ENCODE assay signal across 16 cellular contexts in the genomic region with DNA sequence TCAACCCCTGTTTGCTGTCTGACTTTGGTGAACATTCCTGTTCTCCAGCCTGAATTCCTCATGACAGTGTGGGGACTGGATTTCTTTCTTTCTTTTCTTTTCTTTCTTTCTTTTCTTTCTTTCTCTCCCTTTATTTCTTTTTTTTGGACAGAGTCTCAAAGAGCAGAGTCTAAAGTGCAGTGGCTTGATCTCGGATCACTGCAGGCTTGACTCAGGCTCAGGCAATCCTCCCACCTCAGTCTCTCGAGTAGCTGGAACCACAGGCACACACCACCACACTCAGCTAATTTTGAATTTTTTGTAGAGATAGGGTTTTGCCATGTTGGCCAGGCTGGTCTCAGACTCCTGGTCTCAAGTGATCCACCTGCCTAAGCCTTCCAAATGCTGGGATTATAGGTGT.
DNase-seq lines count a peak whose midpoint lies in the region; TF ChIP-seq lines count a peak whose summit lies in the region.
"Had no signal": no experiment of that assay in that cellular context is flagged by ENCODE, and none has a peak within 500 bp of the region (broad histone marks: within the 10 kb centered on the region; RNA-seq: fewer than 3 reads in every experiment).

No MANE protein-coding gene starts in this region.

- POLR2A ChIA-PET in activated CD4-positive, alpha-beta T cell treated with anti-CD3 and anti-CD28 coated beads, Interleukin-2, amount 10 ng/mL, durations not matched to agents 7 days and 5 days (lab: Charles Lee) = no interaction called here

- peaks cover 10% of the 10 kb centered on the region for H3K9me3 ChIP-seq in endodermal cell (ENCODE audit: control insufficient read depth, low read length)
- no peaks in the 10 kb centered on the region for H3K9me3 ChIP-seq in ascending aorta
- H3K9me3 ChIP-seq in stomach = no peaks in the 10 kb centered on the region
- H3K9me3 ChIP-seq: Peyer's patch had no signal

- intact Hi-C loops in ascending aorta (cut with DNase I) (no loop called here), stomach (cut with DNase I; ENCODE audit: low total_unique reads) (no loop called here)

- H3K4me3 Mint-ChIP-seq in T-helper 1 cell treated with Interleukin-12 subunit alpha and Interleukin-12 subunit beta and Interleukin-4 antibody, amounts not matched to agents 30 μg/mL and 1 μg/mL, for 36 hours = no peak overlapping the region
- no peak overlapping the region for H3K4me3 Mint-ChIP-seq in endodermal cell
- H3K4me3 Mint-ChIP-seq in nephron progenitor cell = peak overlapping the region; percentile 57
- H3K4me3 Mint-ChIP-seq in activated CD4-positive, alpha-beta T cell treated with anti-CD3 and anti-CD28 coated beads, Interleukin-2, amount 10 ng/mL, durations not matched to agents 7 days and 5 days = no peak overlapping the region
- H3K4me3 Mint-ChIP-seq: HFFc6 had no signal

- H3K27ac ChIP-seq in endodermal cell (ENCODE audit: low read depth, low read length) (peak overlapping the region; percentile 71), ascending aorta (no peak overlapping the region), stomach (no peak overlapping the region)
- H3K27ac ChIP-seq: GM23248 had no signal

- WGBS in endodermal cell (ENCODE audit: insufficient coverage in 1 of 2, insufficient read length in 1 of 2), 2 experiments = 83 to 100% methylated on average over 1 to 2 of the region's 2 CpGs
- 86 to 96% (median 90%) methylated on average over 2 of the region's 2 CpGs for WGBS in stomach, 5 donors

- no peak overlapping the region for H3K9ac ChIP-seq in endodermal cell (ENCODE audit: extremely low read depth, low read length, poor library complexity, severe bottlenecking)
- H3K9ac ChIP-seq: GM23248 had no signal

- CTCF ChIA-PET in activated CD4-positive, alpha-beta T cell treated with anti-CD3 and anti-CD28 coated beads, Interleukin-2, amount 10 ng/mL, durations not matched to agents 7 days and 5 days (lab: Charles Lee) = interaction anchor here (1.0 kb wide), 1 partner anchor 9 kb away, joined by 3 read pairs; no protein-coding TSS in a partner anchor

- no peaks in the 10 kb centered on the region for H3K27me3 ChIP-seq in endodermal cell (ENCODE audit: control insufficient read depth, insufficient read depth, low read length, poor library complexity, severe bottlenecking)
- H3K27me3 ChIP-seq in ascending aorta = no peaks in the 10 kb centered on the region
- peaks cover 0 to 5% (median 0%) of the 10 kb centered on the region in 3 donors for H3K27me3 ChIP-seq in stomach
- H3K27me3 ChIP-seq: Peyer's patch had no signal

- no peak for DNase-seq in T-helper 1 cell
- DNase-seq in endodermal cell = no peak
- no peak for DNase-seq in nephron progenitor cell
- DNase-seq in activated CD4-positive, alpha-beta T cell treated with anti-CD3 and anti-CD28 coated beads, Interleukin-2, amount 10 ng/mL, durations not matched to agents 7 days and 5 days = no peak
- no peak for DNase-seq in ascending aorta (ENCODE audit: low spot score in 2 of 2)
- no peak for DNase-seq in stomach
- no peak for DNase-seq in NCI-H1436 treated with DMSO at 0.1 percent for 48 hours (lab: John Stamatoyannopoulos, UW)
- DNase-seq: GM23248, HFFc6, KG1, NCI-H1092, NCI-H1694, NCI-H2171, Right ventricle myocardium superior had no signal

- H3K36me3 ChIP-seq in endodermal cell (ENCODE audit: control insufficient read depth, insufficient read depth, low read length) (no peaks in the 10 kb centered on the region), ascending aorta (no peaks in the 10 kb centered on the region), stomach (no peaks in the 10 kb centered on the region)
- H3K36me3 ChIP-seq: Peyer's patch had no signal

- H3K36me3 Mint-ChIP-seq in T-helper 1 cell treated with Interleukin-12 subunit alpha and Interleukin-12 subunit beta and Interleukin-4 antibody, amounts not matched to agents 30 μg/mL and 1 μg/mL, for 36 hours (ENCODE audit: low read depth) = no peaks in the 10 kb centered on the region
- H3K36me3 Mint-ChIP-seq in endodermal cell (ENCODE audit: low read depth) (peaks cover 2% of the 10 kb centered on the region), nephron progenitor cell (ENCODE audit: low read depth) (peaks cover 12% of the 10 kb centered on the region)
- no peaks in the 10 kb centered on the region for H3K36me3 Mint-ChIP-seq in activated CD4-positive, alpha-beta T cell treated with anti-CD3 and anti-CD28 coated beads, Interleukin-2, amount 10 ng/mL, durations not matched to agents 7 days and 5 days (ENCODE audit: low read depth)

- TF ChIP-seq POLR2A in stomach (IDR thresholded peaks at IDR 0.05) = no peak

- peaks cover 18% of the 10 kb centered on the region for H3K4me1 ChIP-seq in endodermal cell (ENCODE audit: control insufficient read depth, insufficient read depth, low read length)
- no peaks in the 10 kb centered on the region for H3K4me1 ChIP-seq in ascending aorta
- peaks cover 0 to 19% (median 7%) of the 10 kb centered on the region in 4 donors for H3K4me1 ChIP-seq in stomach

- TF ChIP-seq CTCF in endodermal cell (conservative IDR thresholded peaks at IDR 0.05) (no peak), nephron progenitor cell (IDR thresholded peaks at IDR 0.05) (no peak), ascending aorta (IDR thresholded peaks at IDR 0.05) (no peak), stomach (IDR thresholded peaks at IDR 0.05) (no peak)

- peak overlapping the region; percentile 59 for H3K27ac Mint-ChIP-seq in T-helper 1 cell treated with Interleukin-12 subunit alpha and Interleukin-12 subunit beta and Interleukin-4 antibody, amounts not matched to agents 30 μg/mL and 1 μg/mL, for 36 hours
- H3K27ac Mint-ChIP-seq in endodermal cell = no peak overlapping the region
- peak overlapping the region; percentile 96 for H3K27ac Mint-ChIP-seq in nephron progenitor cell
- H3K27ac Mint-ChIP-seq in activated CD4-positive, alpha-beta T cell treated with anti-CD3 and anti-CD28 coated beads, Interleukin-2, amount 10 ng/mL, durations not matched to agents 7 days and 5 days = no peak overlapping the region
- H3K27ac Mint-ChIP-seq: HFFc6 had no signal

- peaks cover 7% of the 10 kb centered on the region for H3K27me3 Mint-ChIP-seq in T-helper 1 cell treated with Interleukin-12 subunit alpha and Interleukin-12 subunit beta and Interleukin-4 antibody, amounts not matched to agents 30 μg/mL and 1 μg/mL, for 36 hours (ENCODE audit: low read depth)
- H3K27me3 Mint-ChIP-seq in endodermal cell (ENCODE audit: insufficient read depth) (peaks cover 10% of the 10 kb centered on the region), nephron progenitor cell (ENCODE audit: low read depth, poor library complexity) (peaks cover 7% of the 10 kb centered on the region)
- H3K27me3 Mint-ChIP-seq in activated CD4-positive, alpha-beta T cell treated with anti-CD3 and anti-CD28 coated beads, Interleukin-2, amount 10 ng/mL, durations not matched to agents 7 days and 5 days = peaks cover 9% of the 10 kb centered on the region

- no peak overlapping the region for H3K4me3 ChIP-seq in endodermal cell (ENCODE audit: low read length)
- H3K4me3 ChIP-seq in ascending aorta = no peak overlapping the region
- no peak overlapping the region for H3K4me3 ChIP-seq in stomach
- H3K4me3 ChIP-seq: GM23248, Peyer's patch had no signal

- H3K4me1 Mint-ChIP-seq in T-helper 1 cell treated with Interleukin-12 subunit alpha and Interleukin-12 subunit beta and Interleukin-4 antibody, amounts not matched to agents 30 μg/mL and 1 μg/mL, for 36 hours (ENCODE audit: low read depth) = no peaks in the 10 kb centered on the region
- H3K4me1 Mint-ChIP-seq in endodermal cell = peaks cover 22% of the 10 kb centered on the region
- peaks cover 76% of the 10 kb centered on the region for H3K4me1 Mint-ChIP-seq in nephron progenitor cell
- peaks cover 8% of the 10 kb centered on the region for H3K4me1 Mint-ChIP-seq in activated CD4-positive, alpha-beta T cell treated with anti-CD3 and anti-CD28 coated beads, Interleukin-2, amount 10 ng/mL, durations not matched to agents 7 days and 5 days

- H3K9me3 Mint-ChIP-seq in T-helper 1 cell treated with Interleukin-12 subunit alpha and Interleukin-12 subunit beta and Interleukin-4 antibody, amounts not matched to agents 30 μg/mL and 1 μg/mL, for 36 hours = peaks cover 6% of the 10 kb centered on the region
- H3K9me3 Mint-ChIP-seq in endodermal cell (peaks cover 12% of the 10 kb centered on the region), nephron progenitor cell (peaks cover 20% of the 10 kb centered on the region)
- H3K9me3 Mint-ChIP-seq in activated CD4-positive, alpha-beta T cell treated with anti-CD3 and anti-CD28 coated beads, Interleukin-2, amount 10 ng/mL, durations not matched to agents 7 days and 5 days = peaks cover 7% of the 10 kb centered on the region

- TF ChIP-seq EP300 in stomach (IDR thresholded peaks at IDR 0.05) = no peak

Comparison
In these comparisons a context has a peak if more than half of its experiments do, and no peak if none do; other contexts are left out.
1. H3K27ac Mint-ChIP-seq: peak in T-helper 1 cell treated with Interleukin-12 subunit alpha and Interleukin-12 subunit beta and Interleukin-4 antibody, amounts not matched to agents 30 μg/mL and 1 μg/mL, for 36 hours (single experiment) and nephron progenitor cell (single experiment); none in endodermal cell (single experiment) and activated CD4-positive, alpha-beta T cell treated with anti-CD3 and anti-CD28 coated beads, Interleukin-2, amount 10 ng/mL, durations not matched to agents 7 days and 5 days (single experiment).